8 cellular contexts compared by ENCODE assay signal in genomic region chr4:99947190-99947578, GRCh38. TPM values are rescaled to one million over a fixed set of nuclear protein-coding genes. Genes with fewer than 3 reads are reported as not detected.
DNase-seq lines count a peak whose midpoint lies in the region; ATAC-seq and TF ChIP-seq lines count a peak whose summit lies in the region.

No MANE protein-coding gene starts in this region.

- H3K4me3 ChIP-seq in mucosa of rectum (ENCODE audit: low read length in 2 of 2), result peak overlapping the region; percentile 90

- H3K4me1 Mint-ChIP-seq in chondrocyte (ENCODE audit: low read depth), result peaks cover 47% of the 10 kb centered on the region

- no peaks in the 10 kb centered on the region for H3K9me3 ChIP-seq in mucosa of rectum (ENCODE audit: control insufficient read depth in 2 of 2, low read length in 2 of 2)

- H3K36me3 Mint-ChIP-seq in chondrocyte (ENCODE audit: low read depth), result peaks cover 2% of the 10 kb centered on the region
- peaks cover 35 to 38% of the 10 kb centered on the region in 2 donors for H3K36me3 Mint-ChIP-seq in activated naive CD4-positive, alpha-beta T cell treated with anti-CD3 and anti-CD28 coated beads, Interleukin-2, amount 50 U/mL, for 72 hours

- no peak overlapping the region for H3K27ac Mint-ChIP-seq in chondrocyte (ENCODE audit: unreplicated experiment)
- peak overlapping the region in 1 of 2 donors; percentile 98 for H3K27ac Mint-ChIP-seq in activated naive CD4-positive, alpha-beta T cell treated with anti-CD3 and anti-CD28 coated beads, Interleukin-2, amount 50 U/mL, for 72 hours

- no peaks in the 10 kb centered on the region for H3K9me3 Mint-ChIP-seq in chondrocyte (ENCODE audit: low read depth)
- H3K9me3 Mint-ChIP-seq in activated naive CD4-positive, alpha-beta T cell treated with anti-CD3 and anti-CD28 coated beads, Interleukin-2, amount 50 U/mL, for 72 hours, result no peaks in the 10 kb centered on the region

- in situ Hi-C loops in ACHN (cut with HindIII; ENCODE audit: low pct_ligation_motif_present, low pct_unique_long_range_greater_than_20kb, low sequenced_read_pairs), result no loop called here

- H3K27me3 ChIP-seq in mucosa of rectum (ENCODE audit: control insufficient read depth in 2 of 2, insufficient read depth in 2 of 2, low read length in 2 of 2), result no peaks in the 10 kb centered on the region

- no peaks in the 10 kb centered on the region for H3K27me3 Mint-ChIP-seq in chondrocyte (ENCODE audit: low read depth)

- DNase-seq in ACHN, result peak; percentile 27
- no peak for DNase-seq in chondrocyte (ENCODE audit: low spot score)
- no peak for DNase-seq in islet precursor cell
- no peak for DNase-seq in GM19240 (ENCODE audit: insufficient read length, low spot score)
- no peak for DNase-seq in activated naive CD4-positive, alpha-beta T cell treated with anti-CD3 and anti-CD28 coated beads, Interleukin-2, amount 50 U/mL, for 72 hours (ENCODE audit: low spot score in 2 of 2)

- peak overlapping the region; percentile 80 to 96 for H3K9ac ChIP-seq in mucosa of rectum (ENCODE audit: low read depth in 1 of 2, low read length in 2 of 2)

- no peaks in the 10 kb centered on the region for H3K36me3 ChIP-seq in mucosa of rectum (ENCODE audit: control insufficient read depth in 2 of 2, insufficient read depth in 2 of 2, low read length in 2 of 2)

- H3K27ac ChIP-seq in mucosa of rectum (ENCODE audit: low read depth in 2 of 2, low read length in 2 of 2), result peak overlapping the region; percentile 98 to 99

- ATAC-seq in GM21723 (IDR thresholded peaks at IDR 0.05; ENCODE audit: unreplicated experiment), result no peak
- no peak for ATAC-seq in activated naive CD4-positive, alpha-beta T cell treated with anti-CD3 and anti-CD28 coated beads, Interleukin-2, amount 50 U/mL, for 72 hours

- no peak for TF ChIP-seq CTCF in chondrocyte (IDR thresholded peaks at IDR 0.05)

- peaks cover 15 to 25% of the 10 kb centered on the region in 2 donors for H3K4me1 ChIP-seq in mucosa of rectum (ENCODE audit: control insufficient read depth in 2 of 2, insufficient read depth in 2 of 2, low read length in 2 of 2)

- peak overlapping the region; percentile 77 for H3K4me3 Mint-ChIP-seq in chondrocyte (ENCODE audit: unreplicated experiment)

- no peak for TF ChIP-seq RAD21 in Ishikawa (IDR thresholded peaks at IDR 0.05; ENCODE audit: low read depth)

- no peak for TF ChIP-seq EP300 in Ishikawa (IDR thresholded peaks at IDR 0.05; ENCODE audit: borderline replicate concordance)

TF ChIP-seq in Ishikawa, 13 proteins besides CTCF, POLR2A, EP300 and RAD21:
- TF ChIP-seq TAF1 (IDR thresholded peaks at IDR 0.05; ENCODE audit: low read depth), result no peak
- TF ChIP-seq NFIC (IDR thresholded peaks at IDR 0.05), result no peak
- peak; percentile 16; the same call in 1 of the 2 replicates for TF ChIP-seq ZBTB7A (IDR thresholded peaks at IDR 0.05; ENCODE audit: low read depth)
- TF ChIP-seq USF1 (IDR thresholded peaks at IDR 0.05), result no peak
- TF ChIP-seq MAX (IDR thresholded peaks at IDR 0.05), result no peak
- TF ChIP-seq CEBPB (IDR thresholded peaks at IDR 0.05), result no peak
- no peak for TF ChIP-seq EGR1 (IDR thresholded peaks at IDR 0.05)
- TF ChIP-seq CREB1 (IDR thresholded peaks at IDR 0.05; ENCODE audit: low read depth), result no peak
- peak; percentile 0; the same call in 1 of the 2 replicates for TF ChIP-seq TEAD4 (IDR thresholded peaks at IDR 0.05)
- TF ChIP-seq FOXM1 (IDR thresholded peaks at IDR 0.05; ENCODE audit: borderline replicate concordance, low read depth), result peak; percentile 21; the same call in 1 of the 2 replicates
- no peak for TF ChIP-seq YY1 (IDR thresholded peaks at IDR 0.05; ENCODE audit: low read depth)
- TF ChIP-seq REST (IDR thresholded peaks at IDR 0.05; ENCODE audit: low read depth), result peak; percentile 12; the same call in 1 of the 2 replicates
- no peak for TF ChIP-seq TCF12 (IDR thresholded peaks at IDR 0.05; ENCODE audit: low read depth)

RNA-seq across cellular contexts. Expression of gene DNAJB14, which starts 0.8 kb away (rescaled TPM):
- 57.6 to 59.9 TPM (median 57.9 TPM) in 3 replicates for total RNA-seq in chondrocyte
- 10 to 100 TPM; 39.3 to 41.1 TPM for total RNA-seq in activated naive CD4-positive, alpha-beta T cell treated with anti-CD3 and anti-CD28 coated beads, Interleukin-2, amount 50 U/mL, for 72 hours

RNA-seq across cellular contexts. Expression of gene H2AZ1, which starts 2.9 kb away (rescaled TPM):
- 157 to 209 TPM (median 198 TPM) in 3 replicates for total RNA-seq in chondrocyte
- 100 to 1,000 TPM; 833 to 883 TPM for total RNA-seq in activated naive CD4-positive, alpha-beta T cell treated with anti-CD3 and anti-CD28 coated beads, Interleukin-2, amount 50 U/mL, for 72 hours

RNA-seq across cellular contexts. Expression of gene LAMTOR3, which starts 53.0 kb away (rescaled TPM):
- total RNA-seq in chondrocyte, result 34.2 to 38.8 TPM (median 36.2 TPM) in 3 replicates
- 10 to 100 TPM; 27.4 to 38.7 TPM for total RNA-seq in activated naive CD4-positive, alpha-beta T cell treated with anti-CD3 and anti-CD28 coated beads, Interleukin-2, amount 50 U/mL, for 72 hours
